23 cellular contexts compared by ENCODE assay signal in the genomic region with DNA sequence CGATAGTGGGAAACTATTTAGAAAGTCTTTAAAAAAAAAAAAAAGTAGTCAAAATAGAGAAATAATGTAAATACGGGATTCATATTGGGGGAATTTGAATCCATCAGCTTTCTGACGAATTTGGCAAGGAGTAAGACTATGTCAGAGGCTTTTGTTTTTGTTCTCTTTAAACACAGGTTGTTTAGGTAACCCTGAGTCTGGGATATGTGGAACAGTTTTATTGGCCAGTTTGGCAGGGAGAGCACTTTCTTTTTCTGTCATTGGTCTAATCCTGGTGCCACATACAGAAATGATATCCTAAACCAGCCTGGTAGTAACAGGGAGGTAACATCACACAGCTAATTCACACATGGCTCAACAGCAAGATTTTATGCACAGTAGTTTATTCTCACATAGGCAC. TPM values are rescaled to one million over a fixed set of nuclear protein-coding genes. Genes with fewer than 3 reads are reported as not detected.
"Had no signal": no experiment of that assay in that cellular context is flagged by ENCODE, and none has a peak within 500 bp of the region (broad histone marks: within the 10 kb centered on the region; RNA-seq: fewer than 3 reads in every experiment).

No MANE protein-coding gene starts in this region.

- H3K9me3 ChIP-seq: esophagus squamous epithelium, left ventricle myocardium inferior, lower lobe of right lung, pancreas, right lobe of liver, testis, tibial nerve, upper lobe of right lung, vagina had no signal

- H3K27ac Mint-ChIP-seq: naive B cell; nephron; progenitor cell of endocrine pancreas; stimulated activated naive B cell treated with anti-CD40 and anti-IgM and Interleukin-4, amounts not matched to agents 10 μg/mL and 1 μg/mL and 100 μg/mL, for 72 hours had no signal

- DNase-seq: esophagus squamous epithelium; foreskin keratinocyte; kidney; left cardiac atrium; left ventricle myocardium inferior; lower lobe of right lung; mesendoderm; naive B cell; occipital lobe; pancreas; retina; right lobe of liver; stimulated activated CD4-positive, alpha-beta T cell treated with anti-CD3 and anti-CD28 coated beads, Interleukin-4, amount 100 ng/mL, for 4 hours; stimulated activated naive B cell treated with anti-CD40 and anti-IgM and Interleukin-4, amounts not matched to agents 10 μg/mL and 1 μg/mL and 100 μg/mL, for 72 hours; stimulated activated naive CD8-positive, alpha-beta T cell treated with anti-CD3 and anti-CD28 coated beads, Interleukin-15, amount 100 ng/mL, for 72 hours; testis; upper lobe of right lung had no signal

- H3K27me3 Mint-ChIP-seq: progenitor cell of endocrine pancreas; stimulated activated naive CD8-positive, alpha-beta T cell treated with anti-CD3 and anti-CD28 coated beads, Interleukin-15, amount 100 ng/mL, for 72 hours had no signal

- H3K4me3 ChIP-seq: esophagus squamous epithelium, left ventricle myocardium inferior, lower lobe of right lung, pancreas, right lobe of liver, testis, tibial nerve, upper lobe of right lung, vagina had no signal

- H3K27me3 ChIP-seq: esophagus squamous epithelium, pancreas, right lobe of liver, testis, upper lobe of right lung, vagina had no signal

- H3K36me3 ChIP-seq: esophagus squamous epithelium, left ventricle myocardium inferior, lower lobe of right lung, pancreas, tibial nerve, upper lobe of right lung, vagina had no signal

- FAIRE-seq: kidney, pancreas had no signal

- H3K27ac ChIP-seq: foreskin keratinocyte, left ventricle myocardium inferior, lower lobe of right lung, pancreas, right lobe of liver, testis, tibial nerve, upper lobe of right lung, vagina had no signal

- H3K9me3 Mint-ChIP-seq: naive B cell; nephron; stimulated activated naive B cell treated with anti-CD40 and anti-IgM and Interleukin-4, amounts not matched to agents 10 μg/mL and 1 μg/mL and 100 μg/mL, for 72 hours; stimulated activated naive CD8-positive, alpha-beta T cell treated with anti-CD3 and anti-CD28 coated beads, Interleukin-15, amount 100 ng/mL, for 72 hours had no signal

- H3K4me1 ChIP-seq: esophagus squamous epithelium, foreskin keratinocyte, lower lobe of right lung, pancreas, right lobe of liver, testis, upper lobe of right lung, vagina had no signal

- ATAC-seq: foreskin keratinocyte; lower lobe of right lung; pancreas; right lobe of liver; stimulated activated naive B cell treated with anti-CD40 and anti-IgM and Interleukin-4, amounts not matched to agents 10 μg/mL and 1 μg/mL and 100 μg/mL, for 72 hours; stimulated activated naive CD8-positive, alpha-beta T cell treated with anti-CD3 and anti-CD28 coated beads, Interleukin-15, amount 100 ng/mL, for 72 hours; upper lobe of right lung had no signal

- H3K4me1 Mint-ChIP-seq: naive B cell; nephron; stimulated activated naive B cell treated with anti-CD40 and anti-IgM and Interleukin-4, amounts not matched to agents 10 μg/mL and 1 μg/mL and 100 μg/mL, for 72 hours; stimulated activated naive CD8-positive, alpha-beta T cell treated with anti-CD3 and anti-CD28 coated beads, Interleukin-15, amount 100 ng/mL, for 72 hours had no signal

- H3K36me3 Mint-ChIP-seq: naive B cell; stimulated activated naive B cell treated with anti-CD40 and anti-IgM and Interleukin-4, amounts not matched to agents 10 μg/mL and 1 μg/mL and 100 μg/mL, for 72 hours had no signal

- H3K4me3 Mint-ChIP-seq: naive B cell; nephron; stimulated activated naive B cell treated with anti-CD40 and anti-IgM and Interleukin-4, amounts not matched to agents 10 μg/mL and 1 μg/mL and 100 μg/mL, for 72 hours; stimulated activated naive CD8-positive, alpha-beta T cell treated with anti-CD3 and anti-CD28 coated beads, Interleukin-15, amount 100 ng/mL, for 72 hours had no signal

RNA-seq across cellular contexts. Expression of gene HAO1, which starts 27.7 kb away (rescaled TPM):
- total RNA-seq: epithelial cell of proximal tubule, foreskin keratinocyte, kidney, left cardiac atrium, left ventricle myocardium inferior, lower lobe of right lung, occipital lobe, progenitor cell of endocrine pancreas, subcutaneous adipose tissue, tibial nerve, upper lobe of right lung, vagina had no signal
- polyA plus RNA-seq: foreskin keratinocyte had no signal
